ENCODE assay signal across 31 cellular contexts in the genomic region with DNA sequence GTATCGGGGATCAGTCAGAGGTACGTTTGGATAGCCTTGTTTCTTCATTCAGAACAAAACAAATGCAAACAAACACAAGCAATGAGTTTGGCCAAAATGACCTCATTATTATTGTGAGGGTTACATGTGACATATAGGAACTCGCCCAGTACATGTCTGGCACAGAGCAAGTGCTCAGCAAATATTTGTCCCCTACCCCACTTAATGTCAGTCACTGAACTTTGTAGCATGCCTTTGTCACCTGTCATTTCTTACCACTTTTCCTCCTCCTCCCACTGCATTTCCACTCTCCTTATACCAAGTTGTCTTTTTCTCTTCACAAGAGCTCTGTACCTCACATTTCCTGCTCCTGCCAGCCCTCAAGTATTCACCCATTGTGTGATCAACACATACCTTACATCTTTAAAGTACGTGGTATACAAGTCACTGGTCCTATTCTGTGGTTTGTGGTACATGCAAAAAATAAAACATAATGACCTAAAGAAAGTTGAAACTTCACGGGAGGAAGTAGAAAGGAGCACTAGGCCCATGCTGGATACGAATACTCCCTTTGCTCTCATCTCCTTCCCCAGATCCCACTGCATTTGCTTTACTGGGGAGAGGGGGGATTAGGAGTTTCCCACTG.
A peak's percentile ranks its signal among the peaks of the same experiment; 100 is the strongest.
DNase-seq lines count a peak whose midpoint lies in the region; ATAC-seq, FAIRE-seq and TF ChIP-seq lines count a peak whose summit lies in the region.
"Had no signal": no experiment of that assay in that cellular context is flagged by ENCODE, and none has a peak within 500 bp of the region (broad histone marks: within the 10 kb centered on the region; RNA-seq: fewer than 3 reads in every experiment).

No MANE protein-coding gene starts in this region.

- no peak for TF ChIP-seq POLR2A in HepG2 (IDR thresholded peaks at IDR 0.05; ENCODE audit: insufficient read depth in 1 of 2, low read depth in 2 of 2, low read length in 2 of 2)

- H3K9ac ChIP-seq in HepG2 (ENCODE audit: insufficient read depth, low read depth, low read length) (no peak overlapping the region), smooth muscle cell (ENCODE audit: low read depth) (no peak overlapping the region)

- H3K4me2 ChIP-seq in HepG2 (ENCODE audit: low read depth, low read length) (no peak overlapping the region), smooth muscle cell (no peak overlapping the region)

- 8% methylated on average over 6 of the region's 6 CpGs for WGBS in HepG2 (ENCODE audit: low lambda C conversion rate)
- 78% methylated on average over 6 of the region's 6 CpGs for WGBS in smooth muscle cell (ENCODE audit: low lambda C conversion rate)

- H3F3A ChIP-seq in smooth muscle cell (ENCODE audit: low read depth), result no peaks in the 10 kb centered on the region

- peaks cover 5% of the 10 kb centered on the region for H3K9me3 ChIP-seq in HepG2 (ENCODE audit: low read length)
- no peaks in the 10 kb centered on the region for H3K9me3 ChIP-seq in smooth muscle cell (replicated peaks; ENCODE audit: low read depth)
- H3K9me3 ChIP-seq: esophagus muscularis mucosa, heart right ventricle, neutrophil, prostate gland had no signal

- H3K9me3 Mint-ChIP-seq in activated CD4-positive, alpha-beta T cell treated with anti-CD3 and anti-CD28 coated beads, Interleukin-2, amount 10 ng/mL, durations not matched to agents 24 days and 14 days, result no peaks in the 10 kb centered on the region
- H3K9me3 Mint-ChIP-seq in activated CD4-positive, alpha-beta T cell treated with anti-CD3 and anti-CD28 coated beads for 36 hours (ENCODE audit: low read depth), result peaks cover 3% of the 10 kb centered on the region
- H3K9me3 Mint-ChIP-seq: IgD-negative memory B cell had no signal

- H3K4me3 Mint-ChIP-seq in activated CD4-positive, alpha-beta T cell treated with anti-CD3 and anti-CD28 coated beads, Interleukin-2, amount 10 ng/mL, durations not matched to agents 24 days and 14 days, result no peak overlapping the region
- no peak overlapping the region for H3K4me3 Mint-ChIP-seq in activated CD4-positive, alpha-beta T cell treated with anti-CD3 and anti-CD28 coated beads for 36 hours
- H3K4me3 Mint-ChIP-seq: activated CD8-positive, alpha-beta T cell treated with anti-CD3 and anti-CD28 coated beads, Interleukin-2, amount 10 ng/mL, durations not matched to agents 7 days and 5 days; activated naive CD8-positive, alpha-beta T cell; CD4-positive, alpha-beta memory T cell; IgD-negative memory B cell; T-helper 17 cell had no signal

- H3K36me3 Mint-ChIP-seq in activated CD4-positive, alpha-beta T cell treated with anti-CD3 and anti-CD28 coated beads, Interleukin-2, amount 10 ng/mL, durations not matched to agents 24 days and 14 days (ENCODE audit: low read depth), result no peaks in the 10 kb centered on the region
- no peaks in the 10 kb centered on the region for H3K36me3 Mint-ChIP-seq in activated CD4-positive, alpha-beta T cell treated with anti-CD3 and anti-CD28 coated beads for 36 hours (ENCODE audit: low read depth)
- H3K36me3 Mint-ChIP-seq: activated naive CD8-positive, alpha-beta T cell; CD4-positive, alpha-beta memory T cell had no signal

- H4K20me1 ChIP-seq in HepG2 (ENCODE audit: insufficient read depth, low read length) (no peaks in the 10 kb centered on the region), smooth muscle cell (ENCODE audit: low read depth) (no peaks in the 10 kb centered on the region)

- FAIRE-seq in HepG2 (lab: Jason Lieb, UNC), result no peak
- FAIRE-seq: A204.1, GM19239 had no signal

- H3K4me3 ChIP-seq in HepG2 (replicated peaks in 1 of 3; ENCODE audit: insufficient read depth in 1 of 3, low read depth in 2 of 3, low read length in 3 of 3), result no peak overlapping the region
- no peak overlapping the region for H3K4me3 ChIP-seq in smooth muscle cell
- H3K4me3 ChIP-seq: esophagus muscularis mucosa, heart right ventricle, prostate gland, SK-N-MC had no signal

- no TSS peak for BruUV-seq in HepG2 (replicated peaks; lab: Mats Ljungman, UMichigan)

- no peak overlapping the region for H3K27ac ChIP-seq in HepG2 (ENCODE audit: extremely low read length, insufficient read depth, low read length)
- H3K27ac ChIP-seq in smooth muscle cell (ENCODE audit: low read depth), result no peak overlapping the region
- H3K27ac ChIP-seq: esophagus muscularis mucosa, foreskin keratinocyte, heart right ventricle, neutrophil, prostate gland, SK-N-MC had no signal

- TF ChIP-seq EP300 in HepG2 (IDR thresholded peaks at IDR 0.05; ENCODE audit: low read depth in 2 of 2, low read length in 2 of 2) (no peak), HepG2 (CRISPR knock-in tag; IDR thresholded peaks at IDR 0.05; ENCODE audit: borderline replicate concordance) (no peak)

- intact Hi-C loops in activated CD4-positive, alpha-beta T cell treated with anti-CD3 and anti-CD28 coated beads, Interleukin-2, amount 10 ng/mL, durations not matched to agents 24 days and 14 days (cut with micrococcal nuclease), result no loop called here
- intact Hi-C loops in activated CD4-positive, alpha-beta T cell treated with anti-CD3 and anti-CD28 coated beads for 36 hours (cut with DNase I, micrococcal nuclease), result no loop called here
- intact Hi-C loops in HepG2 (cut with micrococcal nuclease; ENCODE audit: unreplicated experiment), result no loop called here

- no peaks in the 10 kb centered on the region for H3K4me1 Mint-ChIP-seq in activated CD4-positive, alpha-beta T cell treated with anti-CD3 and anti-CD28 coated beads, Interleukin-2, amount 10 ng/mL, durations not matched to agents 24 days and 14 days
- H3K4me1 Mint-ChIP-seq in activated CD4-positive, alpha-beta T cell treated with anti-CD3 and anti-CD28 coated beads for 36 hours, result no peaks in the 10 kb centered on the region
- H3K4me1 Mint-ChIP-seq: CD4-positive, alpha-beta memory T cell; T-helper 17 cell had no signal

- DNase-seq in activated CD4-positive, alpha-beta T cell treated with anti-CD3 and anti-CD28 coated beads, Interleukin-2, amount 10 ng/mL, durations not matched to agents 24 days and 14 days, result peak; percentile 23
- no peak for DNase-seq in activated CD4-positive, alpha-beta T cell treated with anti-CD3 and anti-CD28 coated beads for 36 hours
- DNase-seq in SHP77 treated with DMSO at 0.1 percent for 48 hours (lab: John Stamatoyannopoulos, UW), result peak; percentile 15
- DNase-seq in HepG2 (ENCODE audit: low spot score), result peak; percentile 3
- no peak for DNase-seq in NCI-H1092 treated with DMSO at 0.1 percent for 48 hours (lab: John Stamatoyannopoulos, UW)
- DNase-seq in RPMI8226, result no peak
- no peak for DNase-seq in smooth muscle cell (lab: John Stamatoyannopoulos, UW; ENCODE audit: unreplicated experiment)
- DNase-seq: activated CD4-positive, alpha-beta T cell treated with anti-CD3 and anti-CD28 coated beads for 1 hour; activated CD8-positive, alpha-beta T cell treated with anti-CD3 and anti-CD28 coated beads, Interleukin-2, amount 10 ng/mL, durations not matched to agents 7 days and 5 days; aorta; CD4-positive, alpha-beta memory T cell; central memory CD4-positive, alpha-beta T cell; foreskin keratinocyte; heart right ventricle; left cardiac atrium; NCI-H1105 treated with DMSO at 0.1 percent for 48 hours; NCI-H2029 treated with DMSO at 0.1 percent for 48 hours; NCI-H2227 treated with DMSO at 0.1 percent for 48 hours; NCI-H526 treated with DMSO at 0.1 percent for 48 hours; stimulated activated naive CD4-positive, alpha-beta T cell treated with Interleukin-2 at 50 U/mL for 16 hours; T-helper 17 cell had no signal

- in situ Hi-C loops in HepG2 (cut with HindIII; ENCODE audit: extremely low pct_ligation_motif_present, low pct_unique_long_range_greater_than_20kb), result no loop called here

- no peak overlapping the region for H3K27ac Mint-ChIP-seq in activated CD4-positive, alpha-beta T cell treated with anti-CD3 and anti-CD28 coated beads, Interleukin-2, amount 10 ng/mL, durations not matched to agents 24 days and 14 days
- H3K27ac Mint-ChIP-seq in activated CD4-positive, alpha-beta T cell treated with anti-CD3 and anti-CD28 coated beads for 36 hours, result no peak overlapping the region
- H3K27ac Mint-ChIP-seq: activated CD8-positive, alpha-beta T cell treated with anti-CD3 and anti-CD28 coated beads, Interleukin-2, amount 10 ng/mL, durations not matched to agents 7 days and 5 days; activated naive CD8-positive, alpha-beta T cell; IgD-negative memory B cell; T-helper 17 cell had no signal

- TF ChIP-seq RAD21 in HepG2 (CRISPR knock-in tag; IDR thresholded peaks at IDR 0.05), result no peak

- no peak for ATAC-seq in activated CD4-positive, alpha-beta T cell treated with anti-CD3 and anti-CD28 coated beads for 36 hours
- no peak for ATAC-seq in HepG2
- ATAC-seq in HG02938 (IDR thresholded peaks at IDR 0.05; ENCODE audit: unreplicated experiment), result no peak
- ATAC-seq: activated CD8-positive, alpha-beta T cell treated with anti-CD3 and anti-CD28 coated beads, Interleukin-2, amount 10 ng/mL, durations not matched to agents 7 days and 5 days; foreskin keratinocyte; HCT116; heart right ventricle; left cardiac atrium; T-helper 17 cell had no signal

- CTCF ChIA-PET in activated CD4-positive, alpha-beta T cell treated with anti-CD3 and anti-CD28 coated beads for 36 hours (lab: Charles Lee), result interaction anchor here (0.7 kb wide), 1 partner anchor 129 kb away, joined by 3 read pairs; no protein-coding TSS in a partner anchor
- CTCF ChIA-PET in HepG2 (lab: Yijun Ruan, JAX; ENCODE audit: low intra/inter-chr PET ratio, low total read pairs), result no interaction called here

- H3K79me2 ChIP-seq in HepG2 (ENCODE audit: insufficient read depth, low read length), result no peaks in the 10 kb centered on the region
- no peaks in the 10 kb centered on the region for H3K79me2 ChIP-seq in smooth muscle cell (ENCODE audit: low read depth)

- no peak for TF ChIP-seq CTCF in HepG2 (CRISPR knock-in tag; IDR thresholded peaks at IDR 0.05)
- TF ChIP-seq CTCF in smooth muscle cell (IDR thresholded peaks at IDR 0.05; ENCODE audit: borderline replicate concordance, insufficient read depth, poor library complexity, severe bottlenecking), result no peak

- H3K27me3 ChIP-seq in HepG2 (ENCODE audit: control insufficient read depth in 1 of 2, insufficient read depth in 2 of 2, low read length in 2 of 2), result no peaks in the 10 kb centered on the region
- no peaks in the 10 kb centered on the region for H3K27me3 ChIP-seq in smooth muscle cell (ENCODE audit: low read depth)
- H3K27me3 ChIP-seq: esophagus muscularis mucosa, foreskin keratinocyte, heart right ventricle, neutrophil had no signal

- H2AFZ ChIP-seq in HepG2 (ENCODE audit: low read length) (no peak overlapping the region), smooth muscle cell (ENCODE audit: low read depth) (no peak overlapping the region)

- H3K36me3 ChIP-seq in HepG2 (replicated peaks in 1 of 2; ENCODE audit: control insufficient read depth in 1 of 2, insufficient read depth in 2 of 2, low read length in 2 of 2) (no peaks in the 10 kb centered on the region), smooth muscle cell (ENCODE audit: low read depth) (no peaks in the 10 kb centered on the region)
- H3K36me3 ChIP-seq: esophagus muscularis mucosa, heart right ventricle, neutrophil, prostate gland had no signal

- H3K27me3 Mint-ChIP-seq in activated CD4-positive, alpha-beta T cell treated with anti-CD3 and anti-CD28 coated beads, Interleukin-2, amount 10 ng/mL, durations not matched to agents 24 days and 14 days, result no peaks in the 10 kb centered on the region
- no peaks in the 10 kb centered on the region for H3K27me3 Mint-ChIP-seq in activated CD4-positive, alpha-beta T cell treated with anti-CD3 and anti-CD28 coated beads for 36 hours
- H3K27me3 Mint-ChIP-seq: activated naive CD8-positive, alpha-beta T cell; T-helper 17 cell had no signal

- no peaks in the 10 kb centered on the region for H3K4me1 ChIP-seq in HepG2 (ENCODE audit: insufficient read depth, low read length)
- H3K4me1 ChIP-seq in smooth muscle cell (ENCODE audit: low read depth), result no peaks in the 10 kb centered on the region
- H3K4me1 ChIP-seq: esophagus muscularis mucosa, foreskin keratinocyte, heart right ventricle, prostate gland had no signal

- POLR2A ChIA-PET in activated CD4-positive, alpha-beta T cell treated with anti-CD3 and anti-CD28 coated beads for 36 hours (lab: Charles Lee), result no interaction called here
- POLR2A ChIA-PET in HepG2 (lab: Yijun Ruan, JAX), result no interaction called here

Comparison
In these comparisons a context has a peak if more than half of its experiments do, and no peak if none do; other contexts are left out.
1. DNase-seq: peak in activated CD4-positive, alpha-beta T cell treated with anti-CD3 and anti-CD28 coated beads, Interleukin-2, amount 10 ng/mL, durations not matched to agents 24 days and 14 days (single experiment), SHP77 treated with DMSO at 0.1 percent for 48 hours (single experiment) and HepG2 (single experiment); none in activated CD4-positive, alpha-beta T cell treated with anti-CD3 and anti-CD28 coated beads for 36 hours (single experiment), NCI-H1092 treated with DMSO at 0.1 percent for 48 hours (single experiment), RPMI8226 (single experiment) and smooth muscle cell (single experiment).